1 cellular context compared by ENCODE assay signal in the genomic region with DNA sequence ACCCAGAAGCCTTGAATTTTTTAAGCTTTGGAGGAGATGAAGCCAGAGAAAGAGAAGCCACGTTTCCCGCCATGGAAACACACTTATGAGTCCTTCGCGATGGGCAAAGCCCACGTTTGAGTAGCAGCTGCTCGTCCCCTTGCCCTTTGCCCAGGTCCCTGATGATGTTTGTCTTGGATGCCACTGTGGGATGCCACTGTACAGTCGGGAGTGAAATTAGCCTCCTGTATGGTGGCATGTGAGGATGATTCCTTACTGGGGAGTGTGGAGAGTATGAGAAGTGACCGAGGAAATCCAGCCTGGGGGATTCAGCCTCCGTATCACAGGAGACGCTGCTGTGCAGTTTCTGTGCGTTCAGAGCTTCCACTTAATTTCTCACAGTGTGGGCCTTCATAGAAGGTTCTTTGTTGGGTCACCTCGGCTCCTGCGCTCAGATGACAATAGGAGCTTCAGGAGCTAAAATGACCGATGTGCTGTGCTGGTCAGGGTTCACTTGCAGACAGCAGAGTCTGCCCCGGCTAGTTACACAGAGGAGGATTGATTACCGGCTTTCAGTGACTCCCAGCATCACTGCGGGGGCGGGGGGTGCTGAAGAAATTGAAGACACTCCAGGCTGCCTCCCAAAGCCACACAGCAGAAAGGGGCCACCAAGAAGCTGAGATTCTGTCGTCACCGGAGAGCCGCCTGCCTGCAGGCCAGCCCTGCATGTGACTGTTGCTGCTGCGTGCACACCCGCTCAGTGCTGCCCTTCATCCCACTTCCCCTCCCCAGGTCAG.
TF ChIP-seq lines count a peak whose summit lies in the region.

No MANE protein-coding gene starts in this region.

TF ChIP-seq in HepG2, 621 proteins besides CTCF, POLR2A, EP300 and RAD21 (continued from another document and continues in another):
- TF ChIP-seq ZNF790 (CRISPR knock-in tag; IDR thresholded peaks at IDR 0.05; ENCODE audit: borderline replicate concordance) (no peak), MAFF (IDR thresholded peaks at IDR 0.05; ENCODE audit: low read depth, low read length) (no peak), ATF1 (CRISPR knock-in tag; IDR thresholded peaks at IDR 0.05) (no peak), ZNF713 (CRISPR knock-in tag; IDR thresholded peaks at IDR 0.05) (no peak), ZNF777 (CRISPR knock-in tag; IDR thresholded peaks at IDR 0.05) (no peak), ZNF34 (CRISPR knock-in tag; IDR thresholded peaks at IDR 0.05; ENCODE audit: borderline replicate concordance) (no peak), EHMT2 (IDR thresholded peaks at IDR 0.05; ENCODE audit: borderline replicate concordance, low read depth, low read length) (no peak), ETS1 (CRISPR knock-in tag; IDR thresholded peaks at IDR 0.05) (no peak), CCDC6 (CRISPR knock-in tag; IDR thresholded peaks at IDR 0.05) (no peak), ZNF703 (CRISPR knock-in tag; IDR thresholded peaks at IDR 0.05; ENCODE audit: borderline replicate concordance) (no peak), MTA1 (CRISPR knock-in tag; IDR thresholded peaks at IDR 0.05; ENCODE audit: borderline replicate concordance) (no peak), RERE (CRISPR knock-in tag; IDR thresholded peaks at IDR 0.05; ENCODE audit: low read depth) (no peak), KDM5A (IDR thresholded peaks at IDR 0.05; ENCODE audit: borderline replicate concordance, low read length) (no peak), NFYC (CRISPR knock-in tag; IDR thresholded peaks at IDR 0.05) (no peak), FOXK1 (CRISPR knock-in tag; IDR thresholded peaks at IDR 0.05; ENCODE audit: borderline replicate concordance, low read depth) (no peak), SNAPC5 (CRISPR knock-in tag; IDR thresholded peaks at IDR 0.05; ENCODE audit: borderline replicate concordance) (no peak), ZNF318 (CRISPR knock-in tag; IDR thresholded peaks at IDR 0.05) (no peak), TAF1 (CRISPR knock-in tag; IDR thresholded peaks at IDR 0.05) (no peak), SMAD9 (CRISPR knock-in tag; IDR thresholded peaks at IDR 0.05) (no peak), ZNF276 (CRISPR knock-in tag; IDR thresholded peaks at IDR 0.05; ENCODE audit: low read depth) (no peak), ZNF260 (CRISPR knock-in tag; IDR thresholded peaks at IDR 0.05; ENCODE audit: borderline replicate concordance, low read depth) (no peak), ZNF136 (CRISPR knock-in tag; IDR thresholded peaks at IDR 0.05; ENCODE audit: low read depth) (no peak), ZNF20 (CRISPR knock-in tag; IDR thresholded peaks at IDR 0.05) (no peak), ISL2 (CRISPR knock-in tag; IDR thresholded peaks at IDR 0.05) (no peak), ZXDC (CRISPR knock-in tag; IDR thresholded peaks at IDR 0.05) (no peak), ZBTB38 (CRISPR knock-in tag; IDR thresholded peaks at IDR 0.05) (no peak), ZBTB7A (CRISPR knock-in tag; IDR thresholded peaks at IDR 0.05) (no peak), HNRNPL (IDR thresholded peaks at IDR 0.05; ENCODE audit: low read depth, low read length) (peak; percentile 62; the same call in 1 of the 2 replicates), TFDP2 (CRISPR knock-in tag; IDR thresholded peaks at IDR 0.05) (no peak), ZNF629 (CRISPR knock-in tag; conservative IDR thresholded peaks at IDR 0.05) (peak; percentile 23; the same call in 1 of the 2 replicates), NKX3-1 (CRISPR knock-in tag; IDR thresholded peaks at IDR 0.05) (no peak), HMG20A (CRISPR knock-in tag; IDR thresholded peaks at IDR 0.05; ENCODE audit: borderline replicate concordance) (no peak), RBAK (CRISPR knock-in tag; IDR thresholded peaks at IDR 0.05) (0 out of 2 replicates have a peak, but pooled peaks have one; percentile 44), NFATC3 (CRISPR knock-in tag; IDR thresholded peaks at IDR 0.05) (no peak), MAFK (conservative IDR thresholded peaks at IDR 0.05 in 1 of 2, IDR thresholded peaks at IDR 0.05 in 1 of 2; ENCODE audit: low read length in 2 of 2) (no peak), ZNF547 (CRISPR knock-in tag; IDR thresholded peaks at IDR 0.05) (no peak)
